In the genomic region with DNA sequence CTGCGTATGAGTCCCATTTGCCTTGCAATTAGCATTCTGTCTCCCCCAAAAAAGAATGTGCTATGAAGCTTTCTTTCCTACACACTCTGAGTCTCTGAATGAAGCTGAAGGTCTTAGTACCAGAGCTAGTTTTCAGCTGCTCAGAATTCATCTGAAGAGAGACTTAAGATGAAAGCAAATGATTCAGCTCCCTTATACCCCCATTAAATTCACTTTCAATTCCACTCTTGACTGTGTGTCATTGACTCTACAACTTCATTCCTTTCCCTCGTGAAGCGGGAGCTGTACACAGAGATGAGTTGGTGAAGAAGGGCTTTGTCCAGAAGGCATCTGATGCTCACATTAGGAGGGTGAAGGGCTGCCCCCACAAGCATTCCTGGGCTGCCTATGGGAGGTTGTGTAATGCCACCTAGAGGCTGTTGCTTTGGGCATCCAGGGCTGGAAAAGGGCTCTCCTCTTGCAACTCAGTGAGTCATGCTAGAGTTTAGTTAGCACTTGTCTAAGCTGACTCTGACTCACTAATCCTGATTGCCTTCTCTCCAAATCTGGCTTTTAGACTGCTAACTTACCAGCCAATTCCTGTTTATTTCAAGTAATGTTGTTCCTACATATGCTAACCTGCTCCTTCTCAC, we compare ENCODE assay signal across 1 cellular context.
TF ChIP-seq lines count a peak whose summit lies in the region.

No MANE protein-coding gene starts in this region.

TF ChIP-seq in H1, 55 proteins besides CTCF, POLR2A, EP300 and RAD21:
- TF ChIP-seq TEAD4 (IDR thresholded peaks at IDR 0.05; ENCODE audit: low read depth, low read length) (0 out of 2 replicates have a peak, but pooled peaks have one; percentile 21), MAFK (IDR thresholded peaks at IDR 0.05; ENCODE audit: low read depth, low read length) (no peak), CEBPB (IDR thresholded peaks at IDR 0.05; ENCODE audit: low read depth, low read length) (0 out of 2 replicates have a peak, but pooled peaks have one; percentile 43)
